ENCODE assay signal across 8 cellular contexts in genomic region chr2:102185347-102185746, GRCh38. TPM values are rescaled to one million over a fixed set of nuclear protein-coding genes. Genes with fewer than 3 reads are reported as not detected.
DNase-seq lines count a peak whose midpoint lies in the region; ATAC-seq, FAIRE-seq and TF ChIP-seq lines count a peak whose summit lies in the region.

No MANE protein-coding gene starts in this region.

- H3K9me3 ChIP-seq in HepG2 (ENCODE audit: low read length), result no peaks in the 10 kb centered on the region

- no peak overlapping the region for H2AFZ ChIP-seq in HepG2 (ENCODE audit: low read length)

- POLR2A ChIA-PET in HepG2 (lab: Yijun Ruan, JAX), result no interaction called here

- no peaks in the 10 kb centered on the region for H3K79me2 ChIP-seq in HepG2 (ENCODE audit: insufficient read depth, low read length)

- no peak overlapping the region for H3K4me3 Mint-ChIP-seq in stimulated activated naive B cell treated with anti-CD40 and anti-IgM and Interleukin-4, amounts not matched to agents 10 μg/mL and 1 μg/mL and 100 μg/mL, for 72 hours

- CTCF ChIA-PET in HepG2 (lab: Yijun Ruan, JAX; ENCODE audit: low intra/inter-chr PET ratio, low total read pairs), result interaction anchor here (1.3 kb wide), 1 partner anchor 56 kb away, joined by 8 read pairs; no protein-coding TSS in a partner anchor

- H3K36me3 ChIP-seq in HepG2 (replicated peaks in 1 of 2; ENCODE audit: control insufficient read depth in 1 of 2, insufficient read depth in 2 of 2, low read length in 2 of 2), result no peaks in the 10 kb centered on the region

- no peaks in the 10 kb centered on the region for H3K27me3 ChIP-seq in HepG2 (ENCODE audit: control insufficient read depth in 1 of 2, insufficient read depth in 2 of 2, low read length in 2 of 2)

- TF ChIP-seq RAD21 in HepG2 (CRISPR knock-in tag; IDR thresholded peaks at IDR 0.05), result 0 out of 2 replicates have a peak, but pooled peaks have one; percentile 12

- 0 out of 3 replicates have a peak, but pooled peaks have one; percentile 17 for ATAC-seq in HepG2
- no peak for ATAC-seq in stimulated activated naive B cell treated with anti-CD40 and anti-IgM and Interleukin-4, amounts not matched to agents 10 μg/mL and 1 μg/mL and 100 μg/mL, for 72 hours (replicated peaks)

- no peak overlapping the region for H3K4me3 ChIP-seq in GM12875 (ENCODE audit: low read depth, low read length)
- no peak overlapping the region for H3K4me3 ChIP-seq in astrocyte of the cerebellum (ENCODE audit: low read depth, low read length)
- no peak overlapping the region for H3K4me3 ChIP-seq in HepG2 (replicated peaks in 1 of 3; ENCODE audit: insufficient read depth in 1 of 3, low read depth in 2 of 3, low read length in 3 of 3)

- TF ChIP-seq EP300 in HepG2 (IDR thresholded peaks at IDR 0.05; ENCODE audit: low read depth in 2 of 2, low read length in 2 of 2), result no peak
- TF ChIP-seq EP300 in HepG2 (CRISPR knock-in tag; IDR thresholded peaks at IDR 0.05; ENCODE audit: borderline replicate concordance), result no peak

- in situ Hi-C loops in astrocyte of the cerebellum (cut with HindIII; ENCODE audit: low sequenced_read_pairs), result no loop called here
- in situ Hi-C loops in HepG2 (cut with HindIII; ENCODE audit: extremely low pct_ligation_motif_present, low pct_unique_long_range_greater_than_20kb), result no loop called here

- peaks cover 3 to 5% of the 10 kb centered on the region in 2 donors for H3K9me3 Mint-ChIP-seq in stimulated activated naive B cell treated with anti-CD40 and anti-IgM and Interleukin-4, amounts not matched to agents 10 μg/mL and 1 μg/mL and 100 μg/mL, for 72 hours

- no TSS peak for BruUV-seq in HepG2 (replicated peaks; lab: Mats Ljungman, UMichigan)

- peaks cover 54% of the 10 kb centered on the region for H3K4me1 ChIP-seq in HepG2 (ENCODE audit: insufficient read depth, low read length)

- H3K27me3 Mint-ChIP-seq in stimulated activated naive B cell treated with anti-CD40 and anti-IgM and Interleukin-4, amounts not matched to agents 10 μg/mL and 1 μg/mL and 100 μg/mL, for 72 hours, result peaks cover 43 to 60% of the 10 kb centered on the region in 2 donors

- H3K9ac ChIP-seq in HepG2 (ENCODE audit: insufficient read depth, low read depth, low read length), result no peak overlapping the region

- H3K27ac Mint-ChIP-seq in stimulated activated naive B cell treated with anti-CD40 and anti-IgM and Interleukin-4, amounts not matched to agents 10 μg/mL and 1 μg/mL and 100 μg/mL, for 72 hours, result no peak overlapping the region

- no peak overlapping the region for H3K4me2 ChIP-seq in HepG2 (ENCODE audit: low read depth, low read length)

- intact Hi-C loops in HepG2 (cut with micrococcal nuclease; ENCODE audit: unreplicated experiment), result no loop called here

- H4K20me1 ChIP-seq in HepG2 (ENCODE audit: insufficient read depth, low read length), result no peaks in the 10 kb centered on the region

- FAIRE-seq in HepG2 (lab: Jason Lieb, UNC), result no peak

- TF ChIP-seq POLR2A in HepG2 (IDR thresholded peaks at IDR 0.05; ENCODE audit: insufficient read depth in 1 of 2, low read depth in 2 of 2, low read length in 2 of 2), result no peak

- H3K36me3 Mint-ChIP-seq in stimulated activated naive B cell treated with anti-CD40 and anti-IgM and Interleukin-4, amounts not matched to agents 10 μg/mL and 1 μg/mL and 100 μg/mL, for 72 hours, result peaks cover 5 to 6% of the 10 kb centered on the region in 2 donors

- no peak overlapping the region for H3K27ac ChIP-seq in HepG2 (ENCODE audit: extremely low read length, insufficient read depth, low read length)

- peaks cover 4 to 14% of the 10 kb centered on the region in 2 donors for H3K4me1 Mint-ChIP-seq in stimulated activated naive B cell treated with anti-CD40 and anti-IgM and Interleukin-4, amounts not matched to agents 10 μg/mL and 1 μg/mL and 100 μg/mL, for 72 hours

- DNase-seq in AG08395 (ENCODE audit: low spot score), result peak; percentile 18
- no peak for DNase-seq in astrocyte of the cerebellum (ENCODE audit: low read depth)
- DNase-seq in HepG2 (ENCODE audit: low spot score), result no peak
- DNase-seq in SHP77 treated with DMSO at 0.1 percent for 48 hours (lab: John Stamatoyannopoulos, UW), result no peak
- DNase-seq in stimulated activated naive B cell treated with anti-CD40 and anti-IgM and Interleukin-4, amounts not matched to agents 10 μg/mL and 1 μg/mL and 100 μg/mL, for 72 hours, result no peak
- no peak for DNase-seq in stimulated activated CD8-positive, alpha-beta memory T cell treated with anti-CD3 and anti-CD28 coated beads, Interleukin-4, amount 100 ng/mL, for 48 hours
- DNase-seq in GM19240 (ENCODE audit: insufficient read length, low spot score), result no peak

- peak; percentile 15; the same call in 1 of the 2 replicates for TF ChIP-seq CTCF in GM12875 (IDR thresholded peaks at IDR 0.05; ENCODE audit: borderline replicate concordance, insufficient read depth, low read depth, low read length)
- TF ChIP-seq CTCF in astrocyte of the cerebellum (IDR thresholded peaks at IDR 0.05; ENCODE audit: low read depth, low read length, missing control alignments), result peak; percentile 61
- peak; percentile 59 for TF ChIP-seq CTCF in HepG2 (CRISPR knock-in tag; IDR thresholded peaks at IDR 0.05)

- 5% methylated on average over 2 of the region's 2 CpGs for WGBS in HepG2 (ENCODE audit: low lambda C conversion rate)

TF ChIP-seq in HepG2, 621 proteins besides CTCF, POLR2A, EP300 and RAD21 (continues in another document):
- no peak for TF ChIP-seq TAF1 (CRISPR knock-in tag; IDR thresholded peaks at IDR 0.05)
- peak; percentile 41 for TF ChIP-seq SMC3 (IDR thresholded peaks at IDR 0.05; ENCODE audit: low read length)
- TF ChIP-seq ZNF550 (CRISPR knock-in tag; IDR thresholded peaks at IDR 0.05; ENCODE audit: borderline replicate concordance), result no peak
- TF ChIP-seq MIER2 (CRISPR knock-in tag; IDR thresholded peaks at IDR 0.05), result no peak
- TF ChIP-seq, protein P1, sequence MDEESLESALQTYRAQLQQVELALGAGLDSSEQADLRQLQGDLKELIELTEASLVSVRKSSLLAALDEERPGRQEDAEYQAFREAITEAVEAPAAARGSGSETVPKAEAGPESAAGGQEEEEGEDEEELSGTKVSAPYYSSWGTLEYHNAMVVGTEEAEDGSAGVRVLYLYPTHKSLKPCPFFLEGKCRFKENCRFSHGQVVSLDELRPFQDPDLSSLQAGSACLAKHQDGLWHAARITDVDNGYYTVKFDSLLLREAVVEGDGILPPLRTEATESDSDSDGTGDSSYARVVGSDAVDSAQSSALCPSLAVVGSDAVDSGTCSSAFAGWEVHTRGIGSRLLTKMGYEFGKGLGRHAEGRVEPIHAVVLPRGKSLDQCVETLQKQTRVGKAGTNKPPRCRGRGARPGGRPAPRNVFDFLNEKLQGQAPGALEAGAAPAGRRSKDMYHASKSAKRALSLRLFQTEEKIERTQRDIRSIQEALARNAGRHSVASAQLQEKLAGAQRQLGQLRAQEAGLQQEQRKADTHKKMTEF (CRISPR knock-in tag; IDR thresholded peaks at IDR 0.05), result no peak

RNA-seq across cellular contexts. Expression of gene IL1RL2, which starts 1.5 kb away (rescaled TPM):
- total RNA-seq in HepG2 (2016; rRNA removed; fragmentation: Illumina TruSeq; extraction: Trizol), result not detected in 2 replicates
- total RNA-seq in HepG2 (2016; cell fraction: cytosol; rRNA removed; fragmentation: Illumina TruSeq; extraction: Trizol; ENCODE audit: low read depth), result not detected in 2 replicates
- total RNA-seq in HepG2 (2016; cell fraction: insoluble cytoplasmic fraction; rRNA removed; fragmentation: Illumina TruSeq; extraction: Trizol), result not detected in 2 replicates
- total RNA-seq in HepG2 (2016; cell fraction: membrane; rRNA removed; fragmentation: Illumina TruSeq; extraction: Trizol), result not detected in 2 replicates
- total RNA-seq in HepG2 (2016; cell fraction: nucleus; rRNA removed; fragmentation: Illumina TruSeq; extraction: Trizol), result not detected in 2 replicates
- polyA plus RNA-seq in HepG2 (2011; rRNA removed), result 0.03 TPM in 1 of 2 replicates, not detected in the other
- 0.03 TPM in 1 of 2 replicates, not detected in the other for polyA plus RNA-seq in HepG2 (2011; cell fraction: cytosol; rRNA removed)
- polyA plus RNA-seq in HepG2 (2011; cell fraction: nucleus; rRNA removed), result not detected in 2 replicates
- polyA plus RNA-seq in HepG2 (2012), result 0.19 TPM in 1 of 2 replicates, not detected in the other
- polyA plus RNA-seq in HepG2 (2016; cell fraction: cytosol; fragmentation: Illumina TruSeq; extraction: Trizol; ENCODE audit: low read depth), result not detected in 2 replicates
- polyA plus RNA-seq in HepG2 (2016; cell fraction: insoluble cytoplasmic fraction; fragmentation: Illumina TruSeq; extraction: Trizol; ENCODE audit: low read depth), result not detected in 2 replicates
- not detected in 2 replicates for polyA plus RNA-seq in HepG2 (2016; cell fraction: membrane; fragmentation: Illumina TruSeq; extraction: Trizol; ENCODE audit: low read depth)
- not detected in 2 replicates for polyA plus RNA-seq in HepG2 (2016; cell fraction: nucleus; fragmentation: Illumina TruSeq; extraction: Trizol; ENCODE audit: insufficient read depth, low read depth)
- polyA minus RNA-seq in HepG2 (2011; rRNA and poly(A)+ RNA removed; ENCODE audit: low replicate concordance), result 0.09 and 0.10 TPM in 2 replicates
- not detected in 2 replicates for polyA minus RNA-seq in HepG2 (2011; cell fraction: cytosol; rRNA and poly(A)+ RNA removed)
- polyA minus RNA-seq in HepG2 (2011; cell fraction: nucleus; rRNA and poly(A)+ RNA removed), result not detected in 2 replicates

RNA-seq across cellular contexts. Expression of gene IL1R1, which starts 42.8 kb away (rescaled TPM):
- 38.0 and 48.3 TPM in 2 replicates for total RNA-seq in HepG2 (2016; rRNA removed; fragmentation: Illumina TruSeq; extraction: Trizol)
- 15.9 and 21.1 TPM in 2 replicates for total RNA-seq in HepG2 (2016; cell fraction: cytosol; rRNA removed; fragmentation: Illumina TruSeq; extraction: Trizol; ENCODE audit: low read depth)
- 40.6 and 43.4 TPM in 2 replicates for total RNA-seq in HepG2 (2016; cell fraction: insoluble cytoplasmic fraction; rRNA removed; fragmentation: Illumina TruSeq; extraction: Trizol)
- 64.6 and 78.0 TPM in 2 replicates for total RNA-seq in HepG2 (2016; cell fraction: membrane; rRNA removed; fragmentation: Illumina TruSeq; extraction: Trizol)
- total RNA-seq in HepG2 (2016; cell fraction: nucleus; rRNA removed; fragmentation: Illumina TruSeq; extraction: Trizol), result 35.3 and 37.4 TPM in 2 replicates
- 81.2 and 93.1 TPM in 2 replicates for polyA plus RNA-seq in HepG2 (2011; rRNA removed)
- polyA plus RNA-seq in HepG2 (2011; cell fraction: cytosol; rRNA removed), result 67.4 and 75.1 TPM in 2 replicates
- 35.7 and 38.6 TPM in 2 replicates for polyA plus RNA-seq in HepG2 (2011; cell fraction: nucleus; rRNA removed)
- 30.0 and 50.4 TPM in 2 replicates for polyA plus RNA-seq in HepG2 (2012)
- 29.7 and 33.1 TPM in 2 replicates for polyA plus RNA-seq in HepG2 (2016; cell fraction: cytosol; fragmentation: Illumina TruSeq; extraction: Trizol; ENCODE audit: low read depth)
- polyA plus RNA-seq in HepG2 (2016; cell fraction: insoluble cytoplasmic fraction; fragmentation: Illumina TruSeq; extraction: Trizol; ENCODE audit: low read depth), result 48.4 and 48.5 TPM in 2 replicates
- 58.8 and 67.5 TPM in 2 replicates for polyA plus RNA-seq in HepG2 (2016; cell fraction: membrane; fragmentation: Illumina TruSeq; extraction: Trizol; ENCODE audit: low read depth)
- 57.0 and 61.8 TPM in 2 replicates for polyA plus RNA-seq in HepG2 (2016; cell fraction: nucleus; fragmentation: Illumina TruSeq; extraction: Trizol; ENCODE audit: insufficient read depth, low read depth)
- polyA minus RNA-seq in HepG2 (2011; rRNA and poly(A)+ RNA removed; ENCODE audit: low replicate concordance), result 1.5 and 93.0 TPM in 2 replicates
- 52.1 and 62.2 TPM in 2 replicates for polyA minus RNA-seq in HepG2 (2011; cell fraction: cytosol; rRNA and poly(A)+ RNA removed)
- polyA minus RNA-seq in HepG2 (2011; cell fraction: nucleus; rRNA and poly(A)+ RNA removed), result 50.9 and 53.8 TPM in 2 replicates
